In the genomic region with DNA sequence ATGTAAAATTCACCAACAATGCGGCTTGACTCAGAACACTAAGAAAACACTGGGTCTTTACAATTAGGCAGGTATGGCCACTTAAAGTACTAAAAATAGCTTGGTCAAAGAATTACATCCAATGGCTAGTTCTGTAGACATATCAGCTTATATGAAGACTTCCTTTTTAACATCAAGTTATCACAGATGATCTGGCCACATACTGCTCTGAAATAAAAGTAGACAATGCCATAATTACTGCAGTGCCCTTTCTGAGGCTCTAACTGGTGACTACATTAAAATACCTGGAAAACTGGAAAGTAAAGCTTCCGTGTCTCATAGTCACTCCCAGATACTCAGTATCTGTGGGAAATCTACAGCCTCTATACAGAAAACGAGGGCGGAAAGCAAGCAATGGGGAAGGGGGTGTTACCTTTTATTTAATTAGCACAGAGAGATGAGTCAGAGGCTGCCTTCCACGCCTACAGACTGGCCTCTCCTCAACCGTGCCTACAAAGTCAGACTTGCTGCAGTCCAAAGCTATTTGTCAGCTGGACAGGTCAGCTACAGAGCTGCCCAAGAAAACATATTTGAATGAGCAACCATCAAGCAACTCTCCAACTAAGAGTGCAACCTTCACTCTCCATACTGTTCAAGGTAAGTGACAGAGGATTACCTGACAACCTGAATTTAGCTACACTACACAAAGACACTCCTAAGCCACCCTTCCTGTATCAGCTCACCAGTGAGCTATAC, we compare ENCODE assay signal across 8 cellular contexts. TPM values are rescaled to one million over a fixed set of nuclear protein-coding genes. Genes with fewer than 3 reads are reported as not detected.
DNase-seq lines count a peak whose midpoint lies in the region; ATAC-seq and TF ChIP-seq lines count a peak whose summit lies in the region.

No MANE protein-coding gene starts in this region.

- WGBS in IMR-90 (ENCODE audit: extremely low coverage in 2 of 2, insufficient read length in 1 of 2), 2 experiments, result no CpG with 5 or more reads among the region's 6 CpGs
- WGBS in right lobe of liver (ENCODE audit: insufficient coverage, low coverage, low lambda C conversion rate, missing lambda C conversion rate), result 27% methylated on average over 6 of the region's 6 CpGs

- peak overlapping the region; percentile 10; the same call in 1 of the 2 replicates for H3K18ac ChIP-seq in IMR-90 (ENCODE audit: low read depth, low read length)

- H2AK5ac ChIP-seq in IMR-90 (ENCODE audit: low read depth, low read length), result peak overlapping the region; percentile 89; the same call in 1 of the 2 replicates

- H3K79me1 ChIP-seq in IMR-90 (ENCODE audit: low read depth in 1 of 2, low read length in 2 of 2), result peaks cover 10 to 36% of the 10 kb centered on the region in 2 experiments; a peak in 3 of 4 replicates

- no peak overlapping the region for H2AFZ ChIP-seq in IMR-90 (replicated peaks; ENCODE audit: low read length, poor library complexity)

- H2BK20ac ChIP-seq in IMR-90 (ENCODE audit: low read depth, low read length), result peak overlapping the region; percentile 31; the same call in 1 of the 2 replicates

- dilution Hi-C loops in IMR-90 (cut with HindIII; ENCODE audit: low sequenced_read_pairs, unreplicated experiment), result no loop called here

- 0 out of 2 replicates have a peak overlapping the region, but pooled peaks have one; percentile 29 for H3K14ac ChIP-seq in IMR-90 (replicated peaks; ENCODE audit: low read depth, low read length)

- H3K27me3 Mint-ChIP-seq in chondrocyte (ENCODE audit: low read depth), result no peaks in the 10 kb centered on the region

- peak overlapping the region in 1 of 2 experiments; percentile 9; a peak in 1 of 4 replicates for H4K8ac ChIP-seq in IMR-90 (ENCODE audit: low read depth in 2 of 2, low read length in 2 of 2)

- H3K4ac ChIP-seq in IMR-90 (ENCODE audit: low read depth, low read length), result peak overlapping the region; percentile 59

- peaks cover 6% of the 10 kb centered on the region; the same call in 1 of the 2 replicates for H3K9me1 ChIP-seq in IMR-90 (ENCODE audit: insufficient read depth, low read length)

- peaks cover 3% of the 10 kb centered on the region; the same call in 1 of the 2 replicates for H4K20me1 ChIP-seq in IMR-90 (ENCODE audit: insufficient read depth, low read length)

- no peak overlapping the region for H4K5ac ChIP-seq in IMR-90 (ENCODE audit: low read depth, low read length)

- peak overlapping the region; percentile 87; the same call in 1 of the 3 replicates for H2BK15ac ChIP-seq in IMR-90 (ENCODE audit: low read depth, low read length)

- H4K91ac ChIP-seq in IMR-90 (ENCODE audit: insufficient read depth, low read depth, low read length), result no peak overlapping the region

- no peak for TF ChIP-seq POLR2A in IMR-90 (IDR thresholded peaks at IDR 0.05; ENCODE audit: low read depth, low read length)
- TF ChIP-seq POLR2A in right lobe of liver (IDR thresholded peaks at IDR 0.05), result no peak

- POLR2A ChIA-PET in IMR-90 (lab: Charles Lee; ENCODE audit: unreplicated experiment), result interaction anchor here (0.6 kb wide), 1 partner anchor 148 kb away, joined by 3 read pairs; no protein-coding TSS in a partner anchor

- H3K27ac Mint-ChIP-seq in chondrocyte (ENCODE audit: unreplicated experiment), result peak overlapping the region; percentile 91

- TF ChIP-seq RAD21 in IMR-90 (IDR thresholded peaks at IDR 0.05; ENCODE audit: low read length), result no peak

- peaks cover 1% of the 10 kb centered on the region for H3K36me3 Mint-ChIP-seq in chondrocyte (ENCODE audit: low read depth)

- H2BK120ac ChIP-seq in IMR-90 (ENCODE audit: low read depth, low read length), result peak overlapping the region; percentile 44

- H3K27me3 ChIP-seq in IMR-90 (ENCODE audit: control insufficient read depth, insufficient read depth, low read length) (no peaks in the 10 kb centered on the region), right lobe of liver (no peaks in the 10 kb centered on the region), thoracic aorta (replicated peaks; ENCODE audit: insufficient read depth) (no peaks in the 10 kb centered on the region)

- peak; percentile 79 for ATAC-seq in GM21737 (IDR thresholded peaks at IDR 0.05; ENCODE audit: unreplicated experiment)
- peak; percentile 94 for ATAC-seq in IMR-90 (ENCODE audit: low read depth)
- peak; percentile 42 to 91 (median 76) for ATAC-seq in right lobe of liver
- peak; percentile 86 for ATAC-seq in thoracic aorta (ENCODE audit: insufficient number of reproducible peaks, low FRiP score, low read depth)

- DNase-seq in DMS153 (lab: John Stamatoyannopoulos, UW) (peak; percentile 45), IMR-90 (peak; percentile 91), T-helper 9 cell (peak; percentile 32), chondrocyte (ENCODE audit: low spot score) (no peak), right lobe of liver (peak in 1 of 3 donors; percentile 59), thoracic aorta (ENCODE audit: low spot score) (peak; percentile 65), NCI-H2029 treated with DMSO at 0.1 percent for 48 hours (lab: John Stamatoyannopoulos, UW) (no peak)

- no peak overlapping the region; the same call in 1 of the 2 replicates for H3K56ac ChIP-seq in IMR-90 (ENCODE audit: extremely low read depth, insufficient read depth, low read length)

- no peak overlapping the region for H3K4me3 ChIP-seq in IMR-90 (ENCODE audit: insufficient read depth, low read depth, low read length)
- H3K4me3 ChIP-seq in right lobe of liver, result no peak overlapping the region
- H3K4me3 ChIP-seq in thoracic aorta, result peak overlapping the region; percentile 56

- intact Hi-C loops in IMR-90 (cut with micrococcal nuclease), result loop anchor here (5.0 kb wide), 1 partner anchor 80 kb away; no protein-coding TSS in a partner anchor
- intact Hi-C loops in right lobe of liver (cut with DNase I), result no loop called here

- peak overlapping the region; percentile 58 for H2BK5ac ChIP-seq in IMR-90 (ENCODE audit: low read depth, low read length, poor library complexity, severe bottlenecking)

- H3K9me3 ChIP-seq in IMR-90 (ENCODE audit: control insufficient read depth, insufficient read depth, low read length), result no peaks in the 10 kb centered on the region; the same call in 1 of the 2 replicates
- H3K9me3 ChIP-seq in right lobe of liver, result no peaks in the 10 kb centered on the region
- no peaks in the 10 kb centered on the region for H3K9me3 ChIP-seq in thoracic aorta

- H3K4me3 Mint-ChIP-seq in chondrocyte (ENCODE audit: unreplicated experiment), result peak overlapping the region; percentile 56

- CTCF ChIA-PET in IMR-90 (lab: Yijun Ruan, JAX), result no interaction called here

- H3K27ac ChIP-seq in IMR-90 (ENCODE audit: insufficient read depth, low read length), result no peak overlapping the region
- peak overlapping the region in 2 of 3 donors; percentile 5 to 28 for H3K27ac ChIP-seq in right lobe of liver
- H3K27ac ChIP-seq in thoracic aorta, result peak overlapping the region; percentile 19 to 29

- peaks cover 5% of the 10 kb centered on the region for H3K9me3 Mint-ChIP-seq in chondrocyte (ENCODE audit: low read depth)

- H2AK9ac ChIP-seq in IMR-90 (replicated peaks; ENCODE audit: low read depth, low read length, poor library complexity), result peak overlapping the region; percentile 58

- no peak overlapping the region for H3K9ac ChIP-seq in IMR-90 (ENCODE audit: low read depth, low read length)

- no peaks in the 10 kb centered on the region for H3K36me3 ChIP-seq in IMR-90 (ENCODE audit: control insufficient read depth, insufficient read depth, low read length)
- H3K36me3 ChIP-seq in right lobe of liver, result no peaks in the 10 kb centered on the region
- no peaks in the 10 kb centered on the region for H3K36me3 ChIP-seq in thoracic aorta

- H3K4me2 ChIP-seq in IMR-90 (ENCODE audit: low read depth, low read length), result peak overlapping the region; percentile 57; the same call in 1 of the 2 replicates

- peaks cover 48% of the 10 kb centered on the region for H3K4me1 Mint-ChIP-seq in chondrocyte (ENCODE audit: low read depth)

- BruUV-seq in IMR-90 (replicated peaks; lab: Mats Ljungman, UMichigan), result no TSS peak

- peak overlapping the region; percentile 6; the same call in 1 of the 2 replicates for H3K23ac ChIP-seq in IMR-90 (ENCODE audit: low read depth, low read length)

- TF ChIP-seq CTCF in IMR-90 (conservative IDR thresholded peaks at IDR 0.05; ENCODE audit: low read depth, low read length), result no peak
- no peak for TF ChIP-seq CTCF in chondrocyte (IDR thresholded peaks at IDR 0.05)
- TF ChIP-seq CTCF in right lobe of liver (IDR thresholded peaks at IDR 0.05), result no peak
- no peak for TF ChIP-seq CTCF in thoracic aorta (IDR thresholded peaks at IDR 0.05)

- in situ Hi-C loops in IMR-90 (cut with MboI; ENCODE audit: low sequenced_read_pairs), result no loop called here

- H3K4me1 ChIP-seq in IMR-90 (ENCODE audit: control insufficient read depth, insufficient read depth, low read length) (peaks cover 3% of the 10 kb centered on the region), right lobe of liver (peaks cover 0 to 35% (median 13%) of the 10 kb centered on the region in 4 donors), thoracic aorta (ENCODE audit: control insufficient read depth in 1 of 2, low read depth in 2 of 2) (peaks cover 18 to 31% of the 10 kb centered on the region in 2 donors)

TF ChIP-seq in IMR-90, 13 proteins besides CTCF, POLR2A, EP300 and RAD21 (continues in another document):
- TF ChIP-seq RCOR1 (IDR thresholded peaks at IDR 0.05; ENCODE audit: insufficient replicate concordance, low read length), result no peak
- peak; percentile 68 for TF ChIP-seq BHLHE40 (IDR thresholded peaks at IDR 0.05; ENCODE audit: low read depth, low read length)
- no peak for TF ChIP-seq MAFK (IDR thresholded peaks at IDR 0.05; ENCODE audit: low read depth, low read length)
- no peak for TF ChIP-seq NFE2L2 (IDR thresholded peaks at IDR 0.05; ENCODE audit: low read depth, low read length)
- peak; percentile 50; the same call in 1 of the 2 replicates for TF ChIP-seq CEBPB (IDR thresholded peaks at IDR 0.05; ENCODE audit: low read depth, low read length)
- TF ChIP-seq SMC3 (IDR thresholded peaks at IDR 0.05; ENCODE audit: low read depth, low read length), result no peak
- peak; percentile 76 for TF ChIP-seq FOS (IDR thresholded peaks at IDR 0.05; ENCODE audit: low read depth, low read length)
- TF ChIP-seq, protein P1, sequence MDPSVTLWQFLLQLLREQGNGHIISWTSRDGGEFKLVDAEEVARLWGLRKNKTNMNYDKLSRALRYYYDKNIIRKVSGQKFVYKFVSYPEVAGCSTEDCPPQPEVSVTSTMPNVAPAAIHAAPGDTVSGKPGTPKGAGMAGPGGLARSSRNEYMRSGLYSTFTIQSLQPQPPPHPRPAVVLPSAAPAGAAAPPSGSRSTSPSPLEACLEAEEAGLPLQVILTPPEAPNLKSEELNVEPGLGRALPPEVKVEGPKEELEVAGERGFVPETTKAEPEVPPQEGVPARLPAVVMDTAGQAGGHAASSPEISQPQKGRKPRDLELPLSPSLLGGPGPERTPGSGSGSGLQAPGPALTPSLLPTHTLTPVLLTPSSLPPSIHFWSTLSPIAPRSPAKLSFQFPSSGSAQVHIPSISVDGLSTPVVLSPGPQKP (IDR thresholded peaks at IDR 0.05; ENCODE audit: borderline replicate concordance, low read depth, low read length), result no peak

RNA-seq across cellular contexts. Expression of a gene that starts 8.7 kb away (rescaled TPM):
- 7.2 and 8.1 TPM in 2 replicates for total RNA-seq in IMR-90 (2012; rRNA removed)
- 4.6 and 5.0 TPM in 2 replicates for polyA plus RNA-seq in IMR-90 (2012; rRNA removed)
- 2.0 and 2.5 TPM in 2 replicates for polyA plus RNA-seq in IMR-90 (2012; cell fraction: cytosol; rRNA removed)
- 1.3 and 3.2 TPM in 2 replicates for polyA plus RNA-seq in IMR-90 (2012; cell fraction: nucleus; rRNA removed; ENCODE audit: low replicate concordance)
- total RNA-seq in chondrocyte, result 39.3 to 41.5 TPM (median 39.9 TPM) in 3 replicates
- total RNA-seq in right lobe of liver, result 10 to 100 TPM; 30.1 to 82.1 (median 57.9) TPM
- 10 to 100 TPM; 12.8 to 13.9 TPM for total RNA-seq in thoracic aorta

Comparison
In these comparisons a context has a peak if more than half of its experiments do, and no peak if none do; other contexts are left out.
1. DNase-seq: peak in DMS153 (single experiment), IMR-90 (single experiment), T-helper 9 cell (single experiment) and thoracic aorta (single experiment); none in chondrocyte (single experiment) and NCI-H2029 treated with DMSO at 0.1 percent for 48 hours (single experiment).
2. Peak in every context shown above with its lines, with median percentiles within 50 percentile points of each other: ATAC-seq.